ENCODE assay signal across 10 cellular contexts in genomic region chr11:9601876-9602199, GRCh38. TPM values are rescaled to one million over a fixed set of nuclear protein-coding genes. Genes with fewer than 3 reads are reported as not detected.
DNase-seq lines count a peak whose midpoint lies in the region; ATAC-seq and TF ChIP-seq lines count a peak whose summit lies in the region.
"Had no signal": no experiment of that assay in that cellular context is flagged by ENCODE, and none has a peak within 500 bp of the region (broad histone marks: within the 10 kb centered on the region; RNA-seq: fewer than 3 reads in every experiment).

No MANE protein-coding gene starts in this region.

- DNase-seq in DND-41: no peak
- DNase-seq in GM23338 (ENCODE audit: low spot score): no peak
- DNase-seq in WTC11 (ENCODE audit: low spot score): no peak
- no peak for DNase-seq in mucosa of descending colon
- no peak for DNase-seq in SK-N-DZ (ENCODE audit: low spot score)
- DNase-seq in gastrocnemius medialis: no peak
- no peak for DNase-seq in upper lobe of left lung
- DNase-seq: DMS 273 treated with DMSO at 0.1 percent for 48 hours had no signal

- TF ChIP-seq POLR2A in gastrocnemius medialis (IDR thresholded peaks at IDR 0.05) (no peak), upper lobe of left lung (IDR thresholded peaks at IDR 0.05) (no peak)

- H3K4me2 ChIP-seq in DND-41 (ENCODE audit: insufficient read depth, low read length): peak overlapping the region; percentile 73
- H3K4me2 ChIP-seq in GM23338: no peak overlapping the region

- no peaks in the 10 kb centered on the region; the same call in 2 of the 3 replicates for H3K36me3 Mint-ChIP-seq in GM23338 (ENCODE audit: low read depth)
- no peaks in the 10 kb centered on the region for H3K36me3 Mint-ChIP-seq in WTC11

- peaks cover 34% of the 10 kb centered on the region for H3K4me1 ChIP-seq in DND-41 (ENCODE audit: insufficient read depth, low read length)
- peaks cover 13% of the 10 kb centered on the region for H3K4me1 ChIP-seq in GM23338 (ENCODE audit: insufficient read depth)
- H3K4me1 ChIP-seq in mucosa of descending colon (ENCODE audit: low read depth): no peaks in the 10 kb centered on the region
- H3K4me1 ChIP-seq in gastrocnemius medialis: no peaks in the 10 kb centered on the region
- peaks cover 6 to 13% (median 9%) of the 10 kb centered on the region in 4 donors for H3K4me1 ChIP-seq in upper lobe of left lung

- POLR2A ChIA-PET in WTC11 (lab: Charles Lee): interaction anchor here (1.2 to 1.6 kb wide), 4 partner anchors 25 to 145 kb away, joined by 3 to 11 read pairs (median 5); partner anchors contain the start of genes WEE1 and ZNF143

- peak overlapping the region; percentile 59 for H3K9ac ChIP-seq in DND-41 (ENCODE audit: low read depth, low read length)

- no peak for TF ChIP-seq EP300 in upper lobe of left lung (IDR thresholded peaks at IDR 0.05)

- H4K20me1 ChIP-seq in DND-41 (ENCODE audit: insufficient read depth, low read length): no peaks in the 10 kb centered on the region
- H4K20me1 ChIP-seq in GM23338 (replicated peaks; ENCODE audit: insufficient read depth): no peaks in the 10 kb centered on the region

- H3K27ac ChIP-seq in DND-41 (ENCODE audit: low read length): peak overlapping the region; percentile 89
- H3K27ac ChIP-seq in GM23338 (ENCODE audit: low read depth): peak overlapping the region; percentile 69; the same call in 1 of the 2 replicates
- no peak overlapping the region for H3K27ac ChIP-seq in gastrocnemius medialis
- peak overlapping the region in 2 of 4 donors; percentile 62 to 63 for H3K27ac ChIP-seq in upper lobe of left lung

- H3K79me2 ChIP-seq in DND-41 (ENCODE audit: insufficient read depth, low read length) (no peaks in the 10 kb centered on the region), GM23338 (replicated peaks; ENCODE audit: insufficient read depth) (no peaks in the 10 kb centered on the region)

- H3K4me3 Mint-ChIP-seq in GM23338: no peak overlapping the region
- H3K4me3 Mint-ChIP-seq in WTC11: no peak overlapping the region

- WGBS in upper lobe of left lung, 2 donors: 76 to 83% methylated on average over 5 of the region's 5 CpGs

- H3K9me3 Mint-ChIP-seq in GM23338: no peaks in the 10 kb centered on the region; the same call in 2 of the 3 replicates
- no peaks in the 10 kb centered on the region for H3K9me3 Mint-ChIP-seq in WTC11

- H3K4me1 Mint-ChIP-seq in GM23338 (peaks cover 27% of the 10 kb centered on the region), WTC11 (peaks cover 28% of the 10 kb centered on the region)

- no peaks in the 10 kb centered on the region for H3K27me3 ChIP-seq in DND-41 (ENCODE audit: insufficient read depth, low read length, poor library complexity)
- no peaks in the 10 kb centered on the region for H3K27me3 ChIP-seq in GM23338 (ENCODE audit: insufficient read depth)
- no peaks in the 10 kb centered on the region for H3K27me3 ChIP-seq in gastrocnemius medialis
- H3K27me3 ChIP-seq in upper lobe of left lung: no peaks in the 10 kb centered on the region
- H3K27me3 ChIP-seq: neutrophil had no signal

- no peaks in the 10 kb centered on the region for H3K36me3 ChIP-seq in DND-41 (ENCODE audit: insufficient read depth, low read length)
- H3K36me3 ChIP-seq in GM23338 (ENCODE audit: insufficient read depth): no peaks in the 10 kb centered on the region
- H3K36me3 ChIP-seq in mucosa of descending colon (ENCODE audit: low read depth): no peaks in the 10 kb centered on the region
- no peaks in the 10 kb centered on the region for H3K36me3 ChIP-seq in gastrocnemius medialis
- H3K36me3 ChIP-seq in upper lobe of left lung: no peaks in the 10 kb centered on the region
- H3K36me3 ChIP-seq: neutrophil had no signal

- intact Hi-C loops in mucosa of descending colon (cut with DNase I, micrococcal nuclease): no loop called here
- intact Hi-C loops in gastrocnemius medialis (cut with DNase I; ENCODE audit: low total_unique reads): no loop called here

- H3K9me2 ChIP-seq in GM23338 (ENCODE audit: insufficient read depth): no peaks in the 10 kb centered on the region

- H3K9me3 ChIP-seq in DND-41 (ENCODE audit: insufficient read depth, low read length, severe bottlenecking) (no peaks in the 10 kb centered on the region), mucosa of descending colon (no peaks in the 10 kb centered on the region), gastrocnemius medialis (no peaks in the 10 kb centered on the region), upper lobe of left lung (no peaks in the 10 kb centered on the region)
- H3K9me3 ChIP-seq: neutrophil had no signal

- H3K4me3 ChIP-seq in DND-41 (ENCODE audit: low read depth in 1 of 2, low read length in 2 of 2): peak overlapping the region in 1 of 2 experiments; percentile 55; a peak in 2 of 4 replicates
- no peak overlapping the region for H3K4me3 ChIP-seq in GM23338
- no peak overlapping the region for H3K4me3 ChIP-seq in mucosa of descending colon
- H3K4me3 ChIP-seq in gastrocnemius medialis: no peak overlapping the region
- no peak overlapping the region for H3K4me3 ChIP-seq in upper lobe of left lung

- no peak; the same call in 2 of the 3 replicates for ATAC-seq in DND-41 (ENCODE audit: insufficient read depth, low read depth)
- ATAC-seq in GM23338: no peak
- ATAC-seq in WTC11: no peak; the same call in 1 of the 2 replicates
- ATAC-seq in mucosa of descending colon: peak; percentile 28
- ATAC-seq in GM21825 (IDR thresholded peaks at IDR 0.05; ENCODE audit: unreplicated experiment): no peak
- ATAC-seq in gastrocnemius medialis: no peak
- no peak for ATAC-seq in upper lobe of left lung (ENCODE audit: low FRiP score in 2 of 2)

- in situ Hi-C loops in gastrocnemius medialis (cut with MboI; ENCODE audit: low sequenced_read_pairs in 4 of 4): no loop called here

- CTCF ChIA-PET in WTC11 (lab: Charles Lee): interaction anchor here (1.0 to 2.2 kb wide), 8 partner anchors 12 to 706 kb away, joined by 3 to 32 read pairs (median 10); no protein-coding TSS in a partner anchor

- peak overlapping the region; percentile 43 for H3K27ac Mint-ChIP-seq in GM23338
- peak overlapping the region; percentile 90 for H3K27ac Mint-ChIP-seq in WTC11

- H2AFZ ChIP-seq in DND-41 (ENCODE audit: low read depth, low read length) (peak overlapping the region; percentile 84), GM23338 (peak overlapping the region; percentile 76; the same call in 1 of the 2 replicates)

- H3F3A ChIP-seq in GM23338 (replicated peaks; ENCODE audit: low read depth): peaks cover 9% of the 10 kb centered on the region; the same call in 1 of the 2 replicates

- peaks cover 12% of the 10 kb centered on the region for H3K27me3 Mint-ChIP-seq in GM23338 (ENCODE audit: insufficient read depth, low read depth, poor library complexity)
- H3K27me3 Mint-ChIP-seq in WTC11 (ENCODE audit: low read depth): no peaks in the 10 kb centered on the region

- TF ChIP-seq CTCF in DND-41 (IDR thresholded peaks at IDR 0.05; ENCODE audit: borderline replicate concordance, extremely low read depth, low read length, poor library complexity, severe bottlenecking) (no peak), GM23338 (conservative IDR thresholded peaks at IDR 0.05; ENCODE audit: low read depth in 2 of 2) (no peak), WTC11 (IDR thresholded peaks at IDR 0.05) (no peak), mucosa of descending colon (IDR thresholded peaks at IDR 0.05) (no peak), gastrocnemius medialis (IDR thresholded peaks at IDR 0.05 in 4 of 5, conservative IDR thresholded peaks at IDR 0.05 in 1 of 5) (no peak), upper lobe of left lung (IDR thresholded peaks at IDR 0.05) (no peak)

TF ChIP-seq in GM23338, 12 proteins besides CTCF, POLR2A, EP300 and RAD21 (continues in another document):
- TF ChIP-seq ETS1 (IDR thresholded peaks at IDR 0.05): no peak

TF ChIP-seq in WTC11, 78 proteins besides CTCF, POLR2A, EP300 and RAD21 (continues in another document):
- TF ChIP-seq ARID4B (CRISPR knock-in tag; IDR thresholded peaks at IDR 0.05; ENCODE audit: borderline replicate concordance): no peak
- TF ChIP-seq FOXK1 (CRISPR knock-in tag; IDR thresholded peaks at IDR 0.05): no peak
- no peak for TF ChIP-seq ETV6 (CRISPR knock-in tag; IDR thresholded peaks at IDR 0.05)

RNA-seq across cellular contexts. Expression of gene WEE1, which starts 28.4 kb away (rescaled TPM):
- total RNA-seq in GM23338 (2014; rRNA removed; shearing (Covaris generic)): 144 and 149 TPM in 2 replicates
- 48.9 and 50.7 TPM in 2 replicates for polyA plus RNA-seq in GM23338 (2016; fragmentation: Nextera tagmentation; extraction: Ambion mirVana)
- total RNA-seq in WTC11 (2021): 85.5 to 109 TPM (median 91.3 TPM) in 3 replicates
- 10 to 100 TPM; 17.5 to 33.6 (median 18.0) TPM for total RNA-seq in mucosa of descending colon
- 86.8 and 89.8 TPM in 2 replicates for polyA plus RNA-seq in SK-N-DZ (2014; cell fraction: cytosol; rRNA removed)
- polyA plus RNA-seq in SK-N-DZ (2014; cell fraction: nucleus; rRNA removed): 122 and 157 TPM in 2 replicates
- total RNA-seq in gastrocnemius medialis: 10 to 100 TPM in 2 of 4 donors, 1 to 10 TPM in 2; 6.8 to 16.2 (median 10.6) TPM
- 10 to 100 TPM in 5 of 6 donors, 1 to 10 TPM in 1; 9.2 to 47.1 (median 13.4) TPM for total RNA-seq in upper lobe of left lung

Comparison
In these comparisons a context has a peak if more than half of its experiments do, and no peak if none do; other contexts are left out.
1. H3K27ac ChIP-seq: peak in DND-41 (single experiment) and GM23338 (single experiment); none in gastrocnemius medialis (0 of 4).